20 cellular contexts compared by ENCODE assay signal in the genomic region with DNA sequence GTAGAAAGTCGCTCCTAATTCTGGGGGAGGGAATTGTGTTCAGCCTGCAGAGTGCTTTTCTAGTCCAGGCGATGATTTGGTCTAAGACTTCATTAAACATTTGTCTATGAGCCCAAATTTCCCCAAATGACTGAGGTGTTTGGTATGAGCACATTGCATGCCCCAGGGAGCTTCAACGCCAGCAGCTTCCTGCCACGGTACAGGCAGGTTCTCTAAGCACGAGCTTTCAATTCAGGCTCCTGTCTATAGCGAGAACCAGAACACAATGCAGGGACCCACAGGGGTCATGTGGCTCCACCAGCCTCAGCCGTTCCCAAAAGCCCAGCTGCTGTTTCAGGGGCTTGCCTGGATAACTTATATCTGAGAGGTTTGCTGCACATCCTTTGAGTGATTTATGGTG. TPM values are rescaled to one million over a fixed set of nuclear protein-coding genes. Genes with fewer than 3 reads are reported as not detected.
DNase-seq lines count a peak whose midpoint lies in the region; ATAC-seq and TF ChIP-seq lines count a peak whose summit lies in the region.
"Had no signal": no experiment of that assay in that cellular context is flagged by ENCODE, and none has a peak within 500 bp of the region (broad histone marks: within the 10 kb centered on the region; RNA-seq: fewer than 3 reads in every experiment).

No MANE protein-coding gene starts in this region.

- H3K36me3 Mint-ChIP-seq in GM23338 (ENCODE audit: low read depth) (no peaks in the 10 kb centered on the region), brain (no peaks in the 10 kb centered on the region), nephron (ENCODE audit: low read depth) (no peaks in the 10 kb centered on the region)
- no peaks in the 10 kb centered on the region for H3K36me3 Mint-ChIP-seq in activated CD8-positive, alpha-beta T cell treated with anti-CD3 and anti-CD28 coated beads for 36 hours (ENCODE audit: low read depth)

- no peaks in the 10 kb centered on the region for H3K9me2 ChIP-seq in GM23338 (ENCODE audit: insufficient read depth)

- no peaks in the 10 kb centered on the region for H3K36me3 ChIP-seq in GM23338 (ENCODE audit: insufficient read depth)
- H3K36me3 ChIP-seq: ascending aorta, esophagus squamous epithelium, neutrophil, thoracic aorta, WERI-Rb-1 had no signal

- no peak overlapping the region for H3K4me2 ChIP-seq in GM23338

- no peak overlapping the region for H3K27ac ChIP-seq in GM23338 (ENCODE audit: low read depth)
- H3K27ac ChIP-seq: neutrophil, thoracic aorta, WERI-Rb-1 had no signal

- H3K79me2 ChIP-seq in GM23338 (replicated peaks; ENCODE audit: insufficient read depth), result no peaks in the 10 kb centered on the region

- H3K9me3 Mint-ChIP-seq in GM23338, result no peaks in the 10 kb centered on the region; the same call in 2 of the 3 replicates
- H3K9me3 Mint-ChIP-seq in brain, result peaks cover 0 to 5% (median 0%) of the 10 kb centered on the region in 5 experiments
- H3K9me3 Mint-ChIP-seq in nephron, result no peaks in the 10 kb centered on the region
- H3K9me3 Mint-ChIP-seq in activated CD8-positive, alpha-beta T cell treated with anti-CD3 and anti-CD28 coated beads for 36 hours, result no peaks in the 10 kb centered on the region

- intact Hi-C loops in activated CD8-positive, alpha-beta T cell treated with anti-CD3 and anti-CD28 coated beads for 36 hours (cut with micrococcal nuclease), result no loop called here

- H3K4me3 ChIP-seq in GM23338, result no peak overlapping the region

- POLR2A ChIA-PET in activated CD8-positive, alpha-beta T cell treated with anti-CD3 and anti-CD28 coated beads for 36 hours (lab: Charles Lee), result interaction anchor here (1.1 kb wide), 1 partner anchor 18 kb away, joined by 3 read pairs; no protein-coding TSS in a partner anchor

- H3F3A ChIP-seq in GM23338 (replicated peaks; ENCODE audit: low read depth), result no peaks in the 10 kb centered on the region

- no peaks in the 10 kb centered on the region for H4K20me1 ChIP-seq in GM23338 (replicated peaks; ENCODE audit: insufficient read depth)

- DNase-seq in Daoy (ENCODE audit: low read depth), result peak; percentile 54
- DNase-seq in GM23338 (ENCODE audit: low spot score), result no peak
- DNase-seq in HPDE6-E6E7 (ENCODE audit: extremely low spot score), result no peak
- DNase-seq in stimulated activated CD4-positive, alpha-beta T cell treated with anti-CD3 and anti-CD28 coated beads, Interleukin-1b, Interleukin-23, amount 100 ng/mL, for 48 hours, result no peak
- no peak for DNase-seq in activated CD8-positive, alpha-beta T cell treated with anti-CD3 and anti-CD28 coated beads for 36 hours
- DNase-seq: activated effector memory CD4-positive, alpha-beta T cell treated with anti-CD3 and anti-CD28 coated beads, Interleukin-2, amount 50 U/mL, for 16 hours; esophagus squamous epithelium; hypothalamus; KBM-7; NCI-H1105 treated with DMSO at 0.1 percent for 48 hours; NCI-H2171; NCI-H748 treated with DMSO at 0.1 percent for 48 hours; stimulated activated CD4-positive, alpha-beta T cell treated with anti-CD3 and anti-CD28 coated beads, Interleukin-2, amount 100 ng/mL, for 48 hours; WERI-Rb-1 had no signal

- TF ChIP-seq CTCF in GM23338 (conservative IDR thresholded peaks at IDR 0.05; ENCODE audit: low read depth in 2 of 2) (no peak), brain (conservative IDR thresholded peaks at IDR 0.05) (no peak), nephron (IDR thresholded peaks at IDR 0.05; ENCODE audit: unreplicated experiment in 3 of 3) (no peak)
- no peak for TF ChIP-seq CTCF in activated CD8-positive, alpha-beta T cell treated with anti-CD3 and anti-CD28 coated beads for 36 hours (IDR thresholded peaks at IDR 0.05)

- H3K4me3 Mint-ChIP-seq in GM23338, result no peak overlapping the region; the same call in 2 of the 3 replicates
- peak overlapping the region in 4 of 5 experiments; percentile 33 to 83 (median 76) for H3K4me3 Mint-ChIP-seq in brain
- H3K4me3 Mint-ChIP-seq in nephron, result peak overlapping the region; percentile 19 to 46 (median 45)
- no peak overlapping the region for H3K4me3 Mint-ChIP-seq in activated CD8-positive, alpha-beta T cell treated with anti-CD3 and anti-CD28 coated beads for 36 hours

- no peak overlapping the region for H3K27ac Mint-ChIP-seq in GM23338
- H3K27ac Mint-ChIP-seq in brain, result peak overlapping the region in 1 of 5 experiments; percentile 85
- H3K27ac Mint-ChIP-seq in nephron, result no peak overlapping the region
- no peak overlapping the region for H3K27ac Mint-ChIP-seq in activated CD8-positive, alpha-beta T cell treated with anti-CD3 and anti-CD28 coated beads for 36 hours

- CTCF ChIA-PET in activated CD8-positive, alpha-beta T cell treated with anti-CD3 and anti-CD28 coated beads for 36 hours (lab: Charles Lee), result interaction anchor here (1.0 to 6.7 kb wide), 8 partner anchors 10 to 255 kb away, joined by 3 to 63 read pairs (median 6); partner anchors contain the start of gene H6PD

- no peak overlapping the region for H2AFZ ChIP-seq in GM23338

- H3K27me3 ChIP-seq in GM23338 (ENCODE audit: insufficient read depth), result peaks cover 79% of the 10 kb centered on the region
- H3K27me3 ChIP-seq: ascending aorta had no signal

- peaks cover 72% of the 10 kb centered on the region for H3K27me3 Mint-ChIP-seq in GM23338 (ENCODE audit: insufficient read depth, low read depth, poor library complexity)
- H3K27me3 Mint-ChIP-seq in brain, result peaks cover 89% of the 10 kb centered on the region
- peaks cover 95% of the 10 kb centered on the region for H3K27me3 Mint-ChIP-seq in nephron (ENCODE audit: low read depth)
- H3K27me3 Mint-ChIP-seq in activated CD8-positive, alpha-beta T cell treated with anti-CD3 and anti-CD28 coated beads for 36 hours, result peaks cover 79% of the 10 kb centered on the region

- ATAC-seq in GM23338 (peak; percentile 3; the same call in 1 of the 3 replicates), HG03457 (IDR thresholded peaks at IDR 0.05; ENCODE audit: unreplicated experiment) (no peak)
- ATAC-seq in activated CD8-positive, alpha-beta T cell treated with anti-CD3 and anti-CD28 coated beads for 36 hours, result no peak

- peaks cover 14% of the 10 kb centered on the region; the same call in 1 of the 2 replicates for H3K4me1 ChIP-seq in GM23338 (ENCODE audit: insufficient read depth)

- H3K4me1 Mint-ChIP-seq in GM23338 (peaks cover 35% of the 10 kb centered on the region), brain (peaks cover 70% of the 10 kb centered on the region), nephron (peaks cover 42% of the 10 kb centered on the region)
- H3K4me1 Mint-ChIP-seq in activated CD8-positive, alpha-beta T cell treated with anti-CD3 and anti-CD28 coated beads for 36 hours (ENCODE audit: low read depth), result peaks cover 49% of the 10 kb centered on the region

TF ChIP-seq in GM23338, 12 proteins besides CTCF, POLR2A, EP300 and RAD21:
- TF ChIP-seq, protein P1, sequence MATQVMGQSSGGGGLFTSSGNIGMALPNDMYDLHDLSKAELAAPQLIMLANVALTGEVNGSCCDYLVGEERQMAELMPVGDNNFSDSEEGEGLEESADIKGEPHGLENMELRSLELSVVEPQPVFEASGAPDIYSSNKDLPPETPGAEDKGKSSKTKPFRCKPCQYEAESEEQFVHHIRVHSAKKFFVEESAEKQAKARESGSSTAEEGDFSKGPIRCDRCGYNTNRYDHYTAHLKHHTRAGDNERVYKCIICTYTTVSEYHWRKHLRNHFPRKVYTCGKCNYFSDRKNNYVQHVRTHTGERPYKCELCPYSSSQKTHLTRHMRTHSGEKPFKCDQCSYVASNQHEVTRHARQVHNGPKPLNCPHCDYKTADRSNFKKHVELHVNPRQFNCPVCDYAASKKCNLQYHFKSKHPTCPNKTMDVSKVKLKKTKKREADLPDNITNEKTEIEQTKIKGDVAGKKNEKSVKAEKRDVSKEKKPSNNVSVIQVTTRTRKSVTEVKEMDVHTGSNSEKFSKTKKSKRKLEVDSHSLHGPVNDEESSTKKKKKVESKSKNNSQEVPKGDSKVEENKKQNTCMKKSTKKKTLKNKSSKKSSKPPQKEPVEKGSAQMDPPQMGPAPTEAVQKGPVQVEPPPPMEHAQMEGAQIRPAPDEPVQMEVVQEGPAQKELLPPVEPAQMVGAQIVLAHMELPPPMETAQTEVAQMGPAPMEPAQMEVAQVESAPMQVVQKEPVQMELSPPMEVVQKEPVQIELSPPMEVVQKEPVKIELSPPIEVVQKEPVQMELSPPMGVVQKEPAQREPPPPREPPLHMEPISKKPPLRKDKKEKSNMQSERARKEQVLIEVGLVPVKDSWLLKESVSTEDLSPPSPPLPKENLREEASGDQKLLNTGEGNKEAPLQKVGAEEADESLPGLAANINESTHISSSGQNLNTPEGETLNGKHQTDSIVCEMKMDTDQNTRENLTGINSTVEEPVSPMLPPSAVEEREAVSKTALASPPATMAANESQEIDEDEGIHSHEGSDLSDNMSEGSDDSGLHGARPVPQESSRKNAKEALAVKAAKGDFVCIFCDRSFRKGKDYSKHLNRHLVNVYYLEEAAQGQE (IDR thresholded peaks at IDR 0.05; ENCODE audit: unreplicated experiment), result no peak
- no peak for TF ChIP-seq EZH2phosphoT487 (IDR thresholded peaks at IDR 0.05; ENCODE audit: unreplicated experiment)
- TF ChIP-seq, protein P2, sequence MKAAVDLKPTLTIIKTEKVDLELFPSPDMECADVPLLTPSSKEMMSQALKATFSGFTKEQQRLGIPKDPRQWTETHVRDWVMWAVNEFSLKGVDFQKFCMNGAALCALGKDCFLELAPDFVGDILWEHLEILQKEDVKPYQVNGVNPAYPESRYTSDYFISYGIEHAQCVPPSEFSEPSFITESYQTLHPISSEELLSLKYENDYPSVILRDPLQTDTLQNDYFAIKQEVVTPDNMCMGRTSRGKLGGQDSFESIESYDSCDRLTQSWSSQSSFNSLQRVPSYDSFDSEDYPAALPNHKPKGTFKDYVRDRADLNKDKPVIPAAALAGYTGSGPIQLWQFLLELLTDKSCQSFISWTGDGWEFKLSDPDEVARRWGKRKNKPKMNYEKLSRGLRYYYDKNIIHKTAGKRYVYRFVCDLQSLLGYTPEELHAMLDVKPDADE (IDR thresholded peaks at IDR 0.05), result no peak
- TF ChIP-seq NANOG (IDR thresholded peaks at IDR 0.05; ENCODE audit: borderline replicate concordance), result no peak
- no peak for TF ChIP-seq ZNF331 (CRISPR knock-in tag; IDR thresholded peaks at IDR 0.05; ENCODE audit: low read depth)
- TF ChIP-seq CREB1 (CRISPR knock-in tag; IDR thresholded peaks at IDR 0.05; ENCODE audit: low read depth), result no peak
- no peak for TF ChIP-seq EZH2 (IDR thresholded peaks at IDR 0.05; ENCODE audit: low read depth, unreplicated experiment)
TF ChIP-seq in GM23338: peak in this region for 0.

RNA-seq across cellular contexts. Expression of gene H6PD, which starts 34.1 kb away (rescaled TPM):
- 7.1 and 9.9 TPM in 2 replicates for total RNA-seq in Daoy (2014; rRNA removed; shearing (Covaris generic))
- 4.2 and 4.7 TPM in 2 replicates for total RNA-seq in GM23338 (2014; rRNA removed; shearing (Covaris generic))
- polyA plus RNA-seq in GM23338 (2016; fragmentation: Nextera tagmentation; extraction: Ambion mirVana) (0.99 and 1.2 TPM in 2 replicates), brain (ENCODE audit: insufficient read depth, low read depth, low replicate concordance) (6.4 TPM)
- total RNA-seq in activated CD8-positive, alpha-beta T cell treated with anti-CD3 and anti-CD28 coated beads for 36 hours, result 1 to 10 TPM; 7.5 to 7.8 TPM

Comparison
In these comparisons a context has a peak if more than half of its experiments do, and no peak if none do; other contexts are left out.
1. H3K4me3 Mint-ChIP-seq: peak in brain (4 of 5) and nephron (3 of 3); none in GM23338 (single experiment) and activated CD8-positive, alpha-beta T cell treated with anti-CD3 and anti-CD28 coated beads for 36 hours (single experiment).